ENCODE assay signal across 2 cellular contexts in genomic region chr2:28696261-28696660, GRCh38.
TF ChIP-seq lines count a peak whose summit lies in the region.

No MANE protein-coding gene starts in this region.

TF ChIP-seq in GM23338, 12 proteins besides CTCF, POLR2A, EP300 and RAD21 (continued from another document):
- TF ChIP-seq ZNF462 (CRISPR knock-in tag; IDR thresholded peaks at IDR 0.05) (no peak), ZNF331 (CRISPR knock-in tag; IDR thresholded peaks at IDR 0.05; ENCODE audit: low read depth) (no peak)
TF ChIP-seq in GM23338: peak in this region for 0.

TF ChIP-seq in WTC11, 78 proteins besides CTCF, POLR2A, EP300 and RAD21 (continued from another document):
- TF ChIP-seq IRF1 (CRISPR knock-in tag; IDR thresholded peaks at IDR 0.05) (no peak), MAX (CRISPR knock-in tag; IDR thresholded peaks at IDR 0.05) (no peak)
